22 cellular contexts compared by ENCODE assay signal in genomic region chr7:81114682-81115081, GRCh38.
"Had no signal": no experiment of that assay in that cellular context is flagged by ENCODE, and none has a peak within 500 bp of the region (broad histone marks: within the 10 kb centered on the region; RNA-seq: fewer than 3 reads in every experiment).

No MANE protein-coding gene starts in this region.

- H3K9me3 ChIP-seq: colonic mucosa, mucosa of descending colon, right lobe of liver, suprapubic skin, transverse colon, vagina had no signal

- H3K9me3 Mint-ChIP-seq: activated naive CD4-positive, alpha-beta T cell treated with anti-CD3 and anti-CD28 coated beads, Interleukin-2, amount 50 U/mL, for 24 hours; endodermal cell; neural progenitor cell had no signal

- H3K4me3 ChIP-seq: colonic mucosa, mucosa of descending colon, neural progenitor cell, right lobe of liver, smooth muscle cell, suprapubic skin, transverse colon, vagina had no signal

- H3K4me1 ChIP-seq: colonic mucosa, neural progenitor cell, right lobe of liver, suprapubic skin, vagina had no signal

- H3K4me2 ChIP-seq: neural progenitor cell, smooth muscle cell had no signal

- H3K27me3 ChIP-seq: colonic mucosa, neural progenitor cell, right lobe of liver, suprapubic skin, transverse colon, vagina had no signal

- H3K27ac ChIP-seq: colonic mucosa, neural progenitor cell, right lobe of liver, suprapubic skin, transverse colon, vagina, VCaP had no signal

- H3K27me3 Mint-ChIP-seq: activated naive CD4-positive, alpha-beta T cell treated with anti-CD3 and anti-CD28 coated beads, Interleukin-2, amount 50 U/mL, for 24 hours; naive B cell; stimulated activated naive CD8-positive, alpha-beta T cell treated with anti-CD3 and anti-CD28 coated beads, Interleukin-15, amount 100 ng/mL, for 72 hours had no signal

- H3K27ac Mint-ChIP-seq: activated naive CD4-positive, alpha-beta T cell treated with anti-CD3 and anti-CD28 coated beads, Interleukin-2, amount 50 U/mL, for 24 hours; activated T-cell treated with anti-CD3 and anti-CD28 coated beads, Interleukin-2, amount 50 U/mL, for 72 hours; endodermal cell; immature natural killer cell; naive B cell; neural progenitor cell; stimulated activated naive CD8-positive, alpha-beta T cell treated with anti-CD3 and anti-CD28 coated beads, Interleukin-15, amount 100 ng/mL, for 72 hours had no signal

- H3K9ac ChIP-seq: neural progenitor cell had no signal

- H3K4me1 Mint-ChIP-seq: activated naive CD4-positive, alpha-beta T cell treated with anti-CD3 and anti-CD28 coated beads, Interleukin-2, amount 50 U/mL, for 24 hours; immature natural killer cell; naive B cell; stimulated activated naive CD8-positive, alpha-beta T cell treated with anti-CD3 and anti-CD28 coated beads, Interleukin-15, amount 100 ng/mL, for 72 hours had no signal

- DNase-seq: activated CD4-positive, alpha-beta T cell treated with anti-CD3 and anti-CD28 coated beads for 1 hour; activated CD4-positive, alpha-beta T cell treated with anti-CD3 and anti-CD28 coated beads, Interleukin-2, amount 50 U/mL, for 4 hours; activated effector memory CD4-positive, alpha-beta T cell treated with anti-CD3 and anti-CD28 coated beads, Interleukin-2, amount 50 U/mL, for 16 hours; activated T-cell treated with anti-CD3 and anti-CD28 coated beads, Interleukin-2, amount 50 U/mL, for 72 hours; colonic mucosa; endodermal cell; erythroblast; immature natural killer cell; mesenchymal stem cell; mucosa of descending colon; naive B cell; right lobe of liver; stimulated activated CD4-positive, alpha-beta T cell treated with anti-CD3 and anti-CD28 coated beads, Interleukin-4, amount 100 ng/mL, for 1 hour; stimulated activated naive CD8-positive, alpha-beta T cell treated with anti-CD3 and anti-CD28 coated beads, Interleukin-15, amount 100 ng/mL, for 72 hours; T-helper 2 cell; transverse colon had no signal

- H3K4me3 Mint-ChIP-seq: activated naive CD4-positive, alpha-beta T cell treated with anti-CD3 and anti-CD28 coated beads, Interleukin-2, amount 50 U/mL, for 24 hours; activated T-cell treated with anti-CD3 and anti-CD28 coated beads, Interleukin-2, amount 50 U/mL, for 72 hours; endodermal cell; immature natural killer cell; naive B cell; neural progenitor cell; stimulated activated naive CD8-positive, alpha-beta T cell treated with anti-CD3 and anti-CD28 coated beads, Interleukin-15, amount 100 ng/mL, for 72 hours had no signal

- H2AFZ ChIP-seq: neural progenitor cell had no signal

- H3K36me3 ChIP-seq: colonic mucosa, neural progenitor cell, right lobe of liver, suprapubic skin, transverse colon, vagina had no signal

- H3K36me3 Mint-ChIP-seq: activated naive CD4-positive, alpha-beta T cell treated with anti-CD3 and anti-CD28 coated beads, Interleukin-2, amount 50 U/mL, for 24 hours; naive B cell; neural progenitor cell had no signal

- ATAC-seq: activated T-cell treated with anti-CD3 and anti-CD28 coated beads, Interleukin-2, amount 50 U/mL, for 72 hours; mucosa of descending colon; right lobe of liver; stimulated activated naive CD8-positive, alpha-beta T cell treated with anti-CD3 and anti-CD28 coated beads, Interleukin-15, amount 100 ng/mL, for 72 hours had no signal
